In genomic region chr2:152175368-152176112, GRCh38 we compare ENCODE assay signal across 8 cellular contexts. TPM values are rescaled to one million over a fixed set of nuclear protein-coding genes. Genes with fewer than 3 reads are reported as not detected.
DNase-seq lines count a peak whose midpoint lies in the region; ATAC-seq, FAIRE-seq and TF ChIP-seq lines count a peak whose summit lies in the region.

Gene STAM2, minus strand, starts transcription at chr2:152175763. Its CDS starts 121 bp downstream, at chr2:152175642.

- H3K27ac ChIP-seq in colonic mucosa (peak within 1 kb of the TSS; percentile 92), layer of hippocampus (ENCODE audit: low read depth, low read length) (peak within 1 kb of the TSS; percentile 99)

- H3K9ac ChIP-seq in colonic mucosa (ENCODE audit: low read depth in 2 of 2, low read length in 2 of 2): peak within 1 kb of the TSS; percentile 79 to 95

- peak within 1 kb of the TSS; percentile 43 for H3K4me3 ChIP-seq in colonic mucosa

- ATAC-seq in HG03457 (IDR thresholded peaks at IDR 0.05; ENCODE audit: unreplicated experiment): peak; percentile 76

- FAIRE-seq in GM19239 (lab: Jason Lieb, UNC): peak; percentile 89

- peak; percentile 97 for TF ChIP-seq CTCF in colonic mucosa (IDR thresholded peaks at IDR 0.05)

- DNase-seq in C1 segment of cervical spinal cord (lab: John Stamatoyannopoulos, UW) (peak; percentile 93 to 100 (median 98)), GM19239 (ENCODE audit: insufficient read length, low spot score) (peak; percentile 76), NCI-H524 (lab: John Stamatoyannopoulos, UW) (peak; percentile 70 to 91), colonic mucosa (peak; percentile 96)
- DNase-seq in activated CD4-positive, alpha-beta T cell treated with anti-CD3 and anti-CD28 coated beads for 48 hours: peak; percentile 95
- DNase-seq in stimulated activated CD4-positive, alpha-beta T cell treated with anti-CD3 and anti-CD28 coated beads, Interleukin-1b, Interleukin-23, amount 100 ng/mL, for 4 hours (ENCODE audit: low read depth in 2 of 2): peak; percentile 92 to 94

- H3K27me3 ChIP-seq in colonic mucosa: no peaks in the 10 kb centered on the region
- no peaks in the 10 kb centered on the region for H3K27me3 ChIP-seq in layer of hippocampus (ENCODE audit: control insufficient read depth, insufficient read depth, low read length)

- intact Hi-C loops in colonic mucosa (cut with DNase I): loop anchor here (5.0 to 10.0 kb wide), 2 partner anchors 138 to 539 kb away; partner anchors contain the start of genes ARL6IP6 and PRPF40A

- no peaks in the 10 kb centered on the region for H3K9me3 ChIP-seq in colonic mucosa

- H3K4me1 ChIP-seq in colonic mucosa: no peaks in the 10 kb centered on the region

- no peaks in the 10 kb centered on the region for H3K36me3 ChIP-seq in colonic mucosa

RNA-seq across cellular contexts. Expression of gene STAM2, which starts in this region (rescaled TPM):
- 10 to 100 TPM; 30.6 to 42.0 TPM for total RNA-seq in colonic mucosa

Comparison
In these comparisons a context has a peak if more than half of its experiments do, and no peak if none do; other contexts are left out.
1. Peak in every context shown above with its lines: DNase-seq, ATAC-seq, H3K4me3 ChIP-seq and H3K27ac ChIP-seq.